In the genomic region with DNA sequence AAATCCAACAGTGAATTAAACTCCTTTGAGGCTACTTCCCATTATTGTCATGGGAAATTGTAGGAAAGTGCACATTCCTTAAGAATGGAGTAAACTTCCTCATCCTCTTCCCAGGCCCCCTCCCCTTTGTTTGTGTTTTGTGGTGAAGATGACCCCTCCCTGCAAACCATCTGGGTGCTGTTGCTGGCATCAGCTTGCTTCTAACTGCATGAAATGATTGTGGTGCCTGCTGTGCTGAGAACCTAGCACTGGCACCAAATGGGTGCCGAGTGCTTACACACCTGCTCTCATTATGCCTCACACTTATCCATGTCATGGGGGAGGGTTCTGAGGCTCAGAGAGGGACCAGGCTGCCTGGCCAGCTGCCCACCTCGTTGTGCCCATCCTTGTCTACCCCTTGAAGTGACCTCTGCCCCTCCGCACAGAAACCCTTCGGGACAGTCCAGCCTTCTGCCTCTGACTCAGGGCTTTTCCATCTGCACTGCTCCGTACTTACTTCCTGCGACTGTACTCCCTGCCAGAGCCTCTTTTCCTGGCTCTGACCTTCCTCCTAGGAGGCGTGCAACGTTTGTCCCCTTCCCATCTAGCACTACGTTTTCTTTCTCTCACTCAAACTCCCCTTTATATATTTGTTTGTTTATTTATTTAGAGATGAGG, we compare ENCODE assay signal across 15 cellular contexts. TPM values are rescaled to one million over a fixed set of nuclear protein-coding genes. Genes with fewer than 3 reads are reported as not detected.
DNase-seq lines count a peak whose midpoint lies in the region; ATAC-seq and TF ChIP-seq lines count a peak whose summit lies in the region.
"Had no signal": no experiment of that assay in that cellular context is flagged by ENCODE, and none has a peak within 500 bp of the region (broad histone marks: within the 10 kb centered on the region; RNA-seq: fewer than 3 reads in every experiment).

No MANE protein-coding gene starts in this region.

- no peaks in the 10 kb centered on the region for H3K36me3 Mint-ChIP-seq in natural killer cell
- H3K36me3 Mint-ChIP-seq in natural killer cell treated with Interleukin-12 subunit alpha and Interleukin-12 subunit beta and Interleukin-15 and Interleukin-18, amount 100 ng/mL, for 72 hours, result no peaks in the 10 kb centered on the region
- peaks cover 7% of the 10 kb centered on the region for H3K36me3 Mint-ChIP-seq in glutamatergic neuron (ENCODE audit: unreplicated experiment)

- H3K27ac Mint-ChIP-seq in natural killer cell (peak overlapping the region; percentile 43 to 47), glutamatergic neuron (ENCODE audit: unreplicated experiment) (peak overlapping the region; percentile 17)
- H3K27ac Mint-ChIP-seq in natural killer cell treated with Interleukin-12 subunit alpha and Interleukin-12 subunit beta and Interleukin-15 and Interleukin-18, amount 100 ng/mL, for 72 hours, result peak overlapping the region in 1 of 2 donors; percentile 68
- H3K27ac Mint-ChIP-seq: B cell had no signal

- no peak for ATAC-seq in natural killer cell
- ATAC-seq in natural killer cell treated with Interleukin-12 subunit alpha and Interleukin-12 subunit beta and Interleukin-15 and Interleukin-18, amount 100 ng/mL, for 72 hours, result no peak
- ATAC-seq in upper lobe of left lung (ENCODE audit: low FRiP score in 2 of 2), result no peak
- ATAC-seq in GM19467 (IDR thresholded peaks at IDR 0.05; ENCODE audit: unreplicated experiment), result no peak
- ATAC-seq: body of pancreas; stimulated activated naive CD8-positive, alpha-beta T cell treated with anti-CD3 and anti-CD28 coated beads, Interleukin-15, Interleukin-2, amounts not matched to agents 100 U/mL and 50 U/mL, for 24 hours had no signal

- no peak for DNase-seq in natural killer cell
- DNase-seq in natural killer cell treated with Interleukin-12 subunit alpha and Interleukin-12 subunit beta and Interleukin-15 and Interleukin-18, amount 100 ng/mL, for 72 hours (ENCODE audit: low spot score), result no peak
- peak; percentile 83 for DNase-seq in NCI-H69 (lab: John Stamatoyannopoulos, UW)
- peak; percentile 34 for DNase-seq in glutamatergic neuron
- DNase-seq in upper lobe of left lung, result no peak
- DNase-seq in NCI-H526 (lab: John Stamatoyannopoulos, UW), result no peak
- no peak for DNase-seq in activated CD8-positive, alpha-beta memory T cell treated with anti-CD3 and anti-CD28 coated beads, Interleukin-2, amount 50 U/mL, for 48 hours
- DNase-seq: body of pancreas; hypothalamus; NCI-H187; stimulated activated naive CD8-positive, alpha-beta T cell treated with anti-CD3 and anti-CD28 coated beads, Interleukin-15, Interleukin-2, amounts not matched to agents 100 U/mL and 50 U/mL, for 24 hours had no signal

- TF ChIP-seq EP300 in upper lobe of left lung (IDR thresholded peaks at IDR 0.05), result no peak

- H3K27ac ChIP-seq in upper lobe of left lung, result peak overlapping the region in 3 of 4 donors; percentile 52 to 84 (median 68)

- H3K27me3 Mint-ChIP-seq in natural killer cell (ENCODE audit: low read depth in 2 of 2), result no peaks in the 10 kb centered on the region
- no peaks in the 10 kb centered on the region for H3K27me3 Mint-ChIP-seq in natural killer cell treated with Interleukin-12 subunit alpha and Interleukin-12 subunit beta and Interleukin-15 and Interleukin-18, amount 100 ng/mL, for 72 hours
- H3K27me3 Mint-ChIP-seq in glutamatergic neuron (ENCODE audit: unreplicated experiment), result peaks cover 4% of the 10 kb centered on the region
- H3K27me3 Mint-ChIP-seq: B cell had no signal

- H3K36me3 ChIP-seq in upper lobe of left lung, result peaks cover 10 to 52% (median 38%) of the 10 kb centered on the region in 4 donors

- no peaks in the 10 kb centered on the region for H3K9me3 Mint-ChIP-seq in natural killer cell
- no peaks in the 10 kb centered on the region for H3K9me3 Mint-ChIP-seq in natural killer cell treated with Interleukin-12 subunit alpha and Interleukin-12 subunit beta and Interleukin-15 and Interleukin-18, amount 100 ng/mL, for 72 hours
- peaks cover 2% of the 10 kb centered on the region for H3K9me3 Mint-ChIP-seq in glutamatergic neuron (ENCODE audit: unreplicated experiment)
- H3K9me3 Mint-ChIP-seq: activated T-helper 1 cell treated with anti-CD3 and anti-CD28 coated beads, Interleukin-12 subunit alpha, Interleukin-12 subunit beta, Interleukin-2, Interleukin-4 antibody, amounts not matched to agents 30 ng/mL and 10 ng/mL and 1 ng/mL, durations not matched to agents 14 hours and 24 hours and 36 hours had no signal

- H3K4me3 ChIP-seq in upper lobe of left lung, result no peak overlapping the region
- H3K4me3 ChIP-seq: body of pancreas had no signal

- H3K4me1 ChIP-seq in upper lobe of left lung, result peaks cover 40 to 59% (median 47%) of the 10 kb centered on the region in 4 donors

- no peaks in the 10 kb centered on the region for H3K9me3 ChIP-seq in upper lobe of left lung
- H3K9me3 ChIP-seq: body of pancreas had no signal

- H3K4me3 Mint-ChIP-seq in natural killer cell (no peak overlapping the region), glutamatergic neuron (ENCODE audit: unreplicated experiment) (no peak overlapping the region)
- no peak overlapping the region for H3K4me3 Mint-ChIP-seq in natural killer cell treated with Interleukin-12 subunit alpha and Interleukin-12 subunit beta and Interleukin-15 and Interleukin-18, amount 100 ng/mL, for 72 hours
- H3K4me3 Mint-ChIP-seq: activated T-helper 1 cell treated with anti-CD3 and anti-CD28 coated beads, Interleukin-12 subunit alpha, Interleukin-12 subunit beta, Interleukin-2, Interleukin-4 antibody, amounts not matched to agents 30 ng/mL and 10 ng/mL and 1 ng/mL, durations not matched to agents 14 hours and 24 hours and 36 hours; B cell had no signal

- H3K27me3 ChIP-seq in upper lobe of left lung, result no peaks in the 10 kb centered on the region
- H3K27me3 ChIP-seq: body of pancreas had no signal

- peaks cover 7 to 22% of the 10 kb centered on the region in 2 donors for H3K4me1 Mint-ChIP-seq in natural killer cell
- peaks cover 10 to 14% of the 10 kb centered on the region in 2 donors for H3K4me1 Mint-ChIP-seq in natural killer cell treated with Interleukin-12 subunit alpha and Interleukin-12 subunit beta and Interleukin-15 and Interleukin-18, amount 100 ng/mL, for 72 hours (ENCODE audit: low read depth in 2 of 2)
- peaks cover 18% of the 10 kb centered on the region for H3K4me1 Mint-ChIP-seq in glutamatergic neuron (ENCODE audit: low read depth, unreplicated experiment)
- H3K4me1 Mint-ChIP-seq: B cell had no signal

- TF ChIP-seq CTCF in natural killer cell (IDR thresholded peaks at IDR 0.05), result no peak
- no peak for TF ChIP-seq CTCF in glutamatergic neuron (IDR thresholded peaks at IDR 0.05; ENCODE audit: partially characterized antibody, unreplicated experiment)
- no peak for TF ChIP-seq CTCF in upper lobe of left lung (IDR thresholded peaks at IDR 0.05)

- 51 to 55% methylated on average over 9 of the region's 9 CpGs for WGBS in upper lobe of left lung, 2 donors

- intact Hi-C loops in natural killer cell (cut with micrococcal nuclease), result no loop called here

- no peak for TF ChIP-seq POLR2A in upper lobe of left lung (IDR thresholded peaks at IDR 0.05)

RNA-seq across cellular contexts. Expression of gene CAPN2, which starts 30.6 kb away (rescaled TPM):
- total RNA-seq in natural killer cell (100 to 1,000 TPM; 228 to 275 (median 236) TPM), glutamatergic neuron (ENCODE audit: unreplicated experiment) (25.6 TPM), upper lobe of left lung (1,000 to 10,000 TPM in 1 of 6 donors, 100 to 1,000 TPM in 5; 271 to 1,436 (median 427) TPM)
- total RNA-seq in natural killer cell treated with Interleukin-12 subunit alpha and Interleukin-12 subunit beta and Interleukin-15 and Interleukin-18, amount 100 ng/mL, for 72 hours, result 10 to 100 TPM; 29.2 to 39.1 TPM
- total RNA-seq: OCI-LY7 had no signal

Comparison
In these comparisons a context has a peak if more than half of its experiments do, and no peak if none do; other contexts are left out.
1. DNase-seq: peak in NCI-H69 (single experiment) and glutamatergic neuron (single experiment); none in natural killer cell (single experiment), natural killer cell treated with Interleukin-12 subunit alpha and Interleukin-12 subunit beta and Interleukin-15 and Interleukin-18, amount 100 ng/mL, for 72 hours (single experiment), upper lobe of left lung (0 of 2), NCI-H526 (0 of 2) and activated CD8-positive, alpha-beta memory T cell treated with anti-CD3 and anti-CD28 coated beads, Interleukin-2, amount 50 U/mL, for 48 hours (single experiment).